In genomic region chr12:52419656-52420055, GRCh38 we compare ENCODE assay signal across 18 cellular contexts. TPM values are rescaled to one million over a fixed set of nuclear protein-coding genes. Genes with fewer than 3 reads are reported as not detected.
"Had no signal": no experiment of that assay in that cellular context is flagged by ENCODE, and none has a peak within 500 bp of the region (broad histone marks: within the 10 kb centered on the region; RNA-seq: fewer than 3 reads in every experiment).

No MANE protein-coding gene starts in this region.

- H3K9me3 Mint-ChIP-seq: activated CD4-positive, alpha-beta T cell treated with anti-CD3 and anti-CD28 coated beads, Interleukin-2, amount 10 ng/mL, durations not matched to agents 24 days and 14 days; stimulated activated naive B cell treated with anti-CD40 and anti-IgM and Interleukin-4, amounts not matched to agents 10 μg/mL and 1 μg/mL and 100 μg/mL, for 72 hours; WTC11 had no signal

- H3K27me3 ChIP-seq: ascending aorta, pancreas, thyroid gland had no signal

- H3K36me3 ChIP-seq: ascending aorta, heart left ventricle, pancreas, thyroid gland had no signal

- H3K4me1 ChIP-seq: ascending aorta, pancreas, thyroid gland had no signal

- H3K27ac Mint-ChIP-seq: activated CD4-positive, alpha-beta T cell treated with anti-CD3 and anti-CD28 coated beads, Interleukin-2, amount 10 ng/mL, durations not matched to agents 24 days and 14 days; naive thymus-derived CD4-positive, alpha-beta T cell; stimulated activated naive B cell treated with anti-CD40 and anti-IgM and Interleukin-4, amounts not matched to agents 10 μg/mL and 1 μg/mL and 100 μg/mL, for 72 hours; WTC11 had no signal

- H3K4me1 Mint-ChIP-seq: activated CD4-positive, alpha-beta T cell treated with anti-CD3 and anti-CD28 coated beads, Interleukin-2, amount 10 ng/mL, durations not matched to agents 24 days and 14 days had no signal

- H3K9me3 ChIP-seq: ascending aorta, heart left ventricle, pancreas, thyroid gland had no signal

- H3K4me3 ChIP-seq: ascending aorta, heart left ventricle, lung, pancreas, thyroid gland had no signal

- H3K4me3 Mint-ChIP-seq: activated CD4-positive, alpha-beta T cell treated with anti-CD3 and anti-CD28 coated beads, Interleukin-2, amount 10 ng/mL, durations not matched to agents 24 days and 14 days; naive thymus-derived CD4-positive, alpha-beta T cell; stimulated activated naive B cell treated with anti-CD40 and anti-IgM and Interleukin-4, amounts not matched to agents 10 μg/mL and 1 μg/mL and 100 μg/mL, for 72 hours; WTC11 had no signal

- DNase-seq: activated CD4-positive, alpha-beta T cell treated with anti-CD3 and anti-CD28 coated beads, Interleukin-2, amount 10 ng/mL, durations not matched to agents 24 days and 14 days; activated naive CD4-positive, alpha-beta T cell treated with Interleukin-2 at 50 U/mL for 16 hours; activated T-cell treated with anti-CD3 and anti-CD28 coated beads for 4 hours; foreskin fibroblast; heart left ventricle; naive thymus-derived CD4-positive, alpha-beta T cell; pancreas; retina; stimulated activated CD4-positive, alpha-beta T cell treated with anti-CD3 and anti-CD28 coated beads, Interleukin-2, amount 100 ng/mL, for 48 hours; stimulated activated naive B cell treated with anti-CD40 and anti-IgM and Interleukin-4, amounts not matched to agents 10 μg/mL and 1 μg/mL and 100 μg/mL, for 72 hours; thyroid gland had no signal

- H3K27ac ChIP-seq: ascending aorta, heart left ventricle, pancreas, thyroid gland had no signal

- H3K36me3 Mint-ChIP-seq: naive thymus-derived CD4-positive, alpha-beta T cell; stimulated activated naive B cell treated with anti-CD40 and anti-IgM and Interleukin-4, amounts not matched to agents 10 μg/mL and 1 μg/mL and 100 μg/mL, for 72 hours; WTC11 had no signal

- H3K27me3 Mint-ChIP-seq: activated CD4-positive, alpha-beta T cell treated with anti-CD3 and anti-CD28 coated beads, Interleukin-2, amount 10 ng/mL, durations not matched to agents 24 days and 14 days had no signal

RNA-seq across cellular contexts. Expression of gene KRT82, which starts 13.5 kb away (rescaled TPM):
- total RNA-seq: activated CD4-positive, alpha-beta T cell treated with anti-CD3 and anti-CD28 coated beads, Interleukin-2, amount 10 ng/mL, durations not matched to agents 24 days and 14 days; activated CD8-positive, alpha-beta memory T cell treated with anti-CD3 and anti-CD28 coated beads for 36 hours; ascending aorta; esophagus mucosa; heart left ventricle; lung; naive thymus-derived CD4-positive, alpha-beta T cell; pancreas; T-helper 2 cell treated with Interferon-gamma antibody and Interleukin-4, amounts not matched to agents 100 ng/mL and 5 ng/mL, for 36 hours; thyroid gland; urinary bladder; WTC11 had no signal
- polyA plus RNA-seq: heart left ventricle; lung; naive thymus-derived CD4-positive, alpha-beta T cell; pancreas had no signal

RNA-seq across cellular contexts. Expression of gene KRT75, which starts 14.5 kb away (rescaled TPM):
- total RNA-seq: activated CD4-positive, alpha-beta T cell treated with anti-CD3 and anti-CD28 coated beads, Interleukin-2, amount 10 ng/mL, durations not matched to agents 24 days and 14 days; activated CD8-positive, alpha-beta memory T cell treated with anti-CD3 and anti-CD28 coated beads for 36 hours; ascending aorta; heart left ventricle; lung; naive thymus-derived CD4-positive, alpha-beta T cell; pancreas; T-helper 2 cell treated with Interferon-gamma antibody and Interleukin-4, amounts not matched to agents 100 ng/mL and 5 ng/mL, for 36 hours; thyroid gland; urinary bladder; WTC11 had no signal
- polyA plus RNA-seq: heart left ventricle; naive thymus-derived CD4-positive, alpha-beta T cell; pancreas; urinary bladder had no signal

RNA-seq across cellular contexts. Expression of gene KRT6B, which starts 32.3 kb away (rescaled TPM):
- total RNA-seq: activated CD4-positive, alpha-beta T cell treated with anti-CD3 and anti-CD28 coated beads, Interleukin-2, amount 10 ng/mL, durations not matched to agents 24 days and 14 days; activated CD8-positive, alpha-beta memory T cell treated with anti-CD3 and anti-CD28 coated beads for 36 hours; heart left ventricle; naive thymus-derived CD4-positive, alpha-beta T cell; T-helper 2 cell treated with Interferon-gamma antibody and Interleukin-4, amounts not matched to agents 100 ng/mL and 5 ng/mL, for 36 hours; thyroid gland; urinary bladder; WTC11 had no signal
- polyA plus RNA-seq: heart left ventricle; naive thymus-derived CD4-positive, alpha-beta T cell; urinary bladder had no signal

RNA-seq across cellular contexts. Expression of gene KRT84, which starts 34.2 kb away (rescaled TPM):
- total RNA-seq: activated CD4-positive, alpha-beta T cell treated with anti-CD3 and anti-CD28 coated beads, Interleukin-2, amount 10 ng/mL, durations not matched to agents 24 days and 14 days; activated CD8-positive, alpha-beta memory T cell treated with anti-CD3 and anti-CD28 coated beads for 36 hours; ascending aorta; esophagus mucosa; heart left ventricle; lung; naive thymus-derived CD4-positive, alpha-beta T cell; pancreas; T-helper 2 cell treated with Interferon-gamma antibody and Interleukin-4, amounts not matched to agents 100 ng/mL and 5 ng/mL, for 36 hours; thyroid gland; urinary bladder; WTC11 had no signal
- polyA plus RNA-seq: heart left ventricle; lung; naive thymus-derived CD4-positive, alpha-beta T cell; pancreas; urinary bladder had no signal

RNA-seq across cellular contexts. Expression of gene KRT85, which starts 52.4 kb away (rescaled TPM):
- total RNA-seq: activated CD4-positive, alpha-beta T cell treated with anti-CD3 and anti-CD28 coated beads, Interleukin-2, amount 10 ng/mL, durations not matched to agents 24 days and 14 days; activated CD8-positive, alpha-beta memory T cell treated with anti-CD3 and anti-CD28 coated beads for 36 hours; ascending aorta; esophagus mucosa; heart left ventricle; lung; naive thymus-derived CD4-positive, alpha-beta T cell; pancreas; T-helper 2 cell treated with Interferon-gamma antibody and Interleukin-4, amounts not matched to agents 100 ng/mL and 5 ng/mL, for 36 hours; thyroid gland; urinary bladder; WTC11 had no signal
- polyA plus RNA-seq: heart left ventricle; lung; naive thymus-derived CD4-positive, alpha-beta T cell; pancreas; urinary bladder had no signal
